In the genomic region with DNA sequence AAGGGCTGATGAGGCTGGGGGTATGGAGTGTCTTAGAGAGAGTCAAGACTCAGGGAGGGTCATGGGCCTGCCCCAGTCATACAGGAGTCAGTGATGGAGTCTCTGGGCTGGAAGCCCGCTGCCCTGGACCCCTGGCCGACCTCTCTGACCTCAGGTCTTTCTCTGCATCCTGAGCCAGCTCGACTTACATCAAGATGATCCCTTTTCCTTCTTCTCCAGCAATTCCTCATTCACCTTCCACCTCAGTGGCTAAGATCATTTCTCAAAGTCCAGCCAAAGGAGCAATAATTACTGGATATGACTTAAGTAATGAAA, we compare ENCODE assay signal across 17 cellular contexts.
"Had no signal": no experiment of that assay in that cellular context is flagged by ENCODE, and none has a peak within 500 bp of the region (broad histone marks: within the 10 kb centered on the region; RNA-seq: fewer than 3 reads in every experiment).

No MANE protein-coding gene starts in this region.

- DNase-seq: activated CD4-positive, alpha-beta T cell treated with anti-CD3 and anti-CD28 coated beads, Interleukin-2, amount 10 ng/mL, durations not matched to agents 7 days and 5 days; activated CD4-positive, CD25-positive, alpha-beta regulatory T cell treated with anti-CD3 and anti-CD28 coated beads, Interleukin-2, amount 50 U/mL, for 72 hours; activated naive CD4-positive, alpha-beta T cell treated with anti-CD3 and anti-CD28 coated beads, Interleukin-2, amount 10 ng/mL, durations not matched to agents 7 days and 5 days; amniotic stem cell; brain microvascular endothelial cell; caudate nucleus; foreskin fibroblast; hypothalamus; lower lobe of right lung; mucosa of descending colon; occipital lobe; right cardiac atrium; stimulated activated CD4-positive, alpha-beta T cell treated with anti-CD3 and anti-CD28 coated beads, Interleukin-2, amount 100 ng/mL, for 48 hours; stimulated activated naive CD4-positive, alpha-beta T cell treated with Interleukin-2 at 50 U/mL for 16 hours; T-helper 2 cell had no signal

- H3K27me3 Mint-ChIP-seq: activated CD4-positive, alpha-beta T cell treated with anti-CD3 and anti-CD28 coated beads, Interleukin-2, amount 10 ng/mL, durations not matched to agents 7 days and 5 days had no signal

- H3K27ac Mint-ChIP-seq: activated CD4-positive, alpha-beta T cell treated with anti-CD3 and anti-CD28 coated beads, Interleukin-2, amount 10 ng/mL, durations not matched to agents 7 days and 5 days; activated naive CD4-positive, alpha-beta T cell treated with anti-CD3 and anti-CD28 coated beads, Interleukin-2, amount 10 ng/mL, durations not matched to agents 7 days and 5 days had no signal

- ATAC-seq: heart left ventricle, lower lobe of right lung, mucosa of descending colon, right cardiac atrium had no signal

- H3K36me3 ChIP-seq: brain microvascular endothelial cell, heart left ventricle, lower lobe of right lung, tibial nerve had no signal

- H3K4me1 Mint-ChIP-seq: activated CD4-positive, alpha-beta T cell treated with anti-CD3 and anti-CD28 coated beads, Interleukin-2, amount 10 ng/mL, durations not matched to agents 7 days and 5 days; activated naive CD4-positive, alpha-beta T cell treated with anti-CD3 and anti-CD28 coated beads, Interleukin-2, amount 10 ng/mL, durations not matched to agents 7 days and 5 days had no signal

- H3K9me3 Mint-ChIP-seq: activated CD4-positive, alpha-beta T cell treated with anti-CD3 and anti-CD28 coated beads, Interleukin-2, amount 10 ng/mL, durations not matched to agents 7 days and 5 days; activated naive CD4-positive, alpha-beta T cell treated with anti-CD3 and anti-CD28 coated beads, Interleukin-2, amount 10 ng/mL, durations not matched to agents 7 days and 5 days had no signal

- H3K36me3 Mint-ChIP-seq: activated naive CD4-positive, alpha-beta T cell treated with anti-CD3 and anti-CD28 coated beads, Interleukin-2, amount 10 ng/mL, durations not matched to agents 7 days and 5 days had no signal

- H3K4me3 ChIP-seq: heart left ventricle, lower lobe of right lung, mucosa of descending colon, tibial nerve had no signal

- H3K9me3 ChIP-seq: heart left ventricle, lower lobe of right lung, mucosa of descending colon, tibial nerve had no signal

- H3K27ac ChIP-seq: brain microvascular endothelial cell, heart left ventricle, lower lobe of right lung, tibial nerve had no signal

- H3K4me1 ChIP-seq: heart left ventricle, lower lobe of right lung, tibial nerve had no signal

- H3K27me3 ChIP-seq: brain microvascular endothelial cell, tibial nerve had no signal

- H3K4me3 Mint-ChIP-seq: activated CD4-positive, alpha-beta T cell treated with anti-CD3 and anti-CD28 coated beads, Interleukin-2, amount 10 ng/mL, durations not matched to agents 7 days and 5 days; activated naive CD4-positive, alpha-beta T cell treated with anti-CD3 and anti-CD28 coated beads, Interleukin-2, amount 10 ng/mL, durations not matched to agents 7 days and 5 days had no signal
